23 cellular contexts compared by ENCODE assay signal in genomic region chr9:17319822-17320221, GRCh38.
"Had no signal": no experiment of that assay in that cellular context is flagged by ENCODE, and none has a peak within 500 bp of the region (broad histone marks: within the 10 kb centered on the region; RNA-seq: fewer than 3 reads in every experiment).

No MANE protein-coding gene starts in this region.

- H3K4me1 ChIP-seq: gastroesophageal sphincter, left lung, lower lobe of right lung, pancreas, right lobe of liver, testis, tibial nerve, upper lobe of right lung, vagina had no signal

- ATAC-seq: esophagus mucosa; gastroesophageal sphincter; left lung; lower lobe of right lung; pancreas; right lobe of liver; stimulated activated memory B cell treated with anti-CD40 and anti-IgM and Interleukin-4, amounts not matched to agents 10 μg/mL and 1 μg/mL and 100 μg/mL, for 72 hours; stimulated activated naive CD8-positive, alpha-beta T cell treated with anti-CD3 and anti-CD28 coated beads, Interleukin-15, amount 100 ng/mL, for 72 hours; upper lobe of right lung had no signal

- H3K27me3 ChIP-seq: dorsolateral prefrontal cortex, gastroesophageal sphincter, left lung, pancreas, right lobe of liver, spleen, testis, tibial nerve, upper lobe of right lung, vagina had no signal

- H3K36me3 ChIP-seq: left lung, lower lobe of right lung, pancreas, right lobe of liver, spleen, upper lobe of right lung, vagina had no signal

- DNase-seq: dorsolateral prefrontal cortex; effector CD8-positive, alpha-beta T cell; glutamatergic neuron; immature natural killer cell; left lung; lower lobe of right lung; naive B cell; occipital lobe; pancreas; right lobe of liver; spleen; stimulated activated CD4-positive, alpha-beta T cell treated with anti-CD3 and anti-CD28 coated beads, Interleukin-15, amount 100 ng/mL, for 24 hours; stimulated activated CD4-positive, alpha-beta T cell treated with anti-CD3 and anti-CD28 coated beads, Interleukin-1b, Interleukin-23, amount 100 ng/mL, for 48 hours; stimulated activated CD4-positive, alpha-beta T cell treated with anti-CD3 and anti-CD28 coated beads, Interleukin-4, amount 100 ng/mL, for 24 hours; stimulated activated naive CD8-positive, alpha-beta T cell treated with anti-CD3 and anti-CD28 coated beads, Interleukin-15, amount 100 ng/mL, for 72 hours; testis; upper lobe of right lung had no signal

- H3K9me3 ChIP-seq: gastroesophageal sphincter, left lung, lower lobe of right lung, pancreas, right lobe of liver, spleen, testis, tibial nerve, upper lobe of right lung, vagina had no signal

- H3K4me3 ChIP-seq: coronary artery, dorsolateral prefrontal cortex, gastroesophageal sphincter, left lung, lower lobe of right lung, pancreas, right lobe of liver, spleen, testis, tibial nerve, upper lobe of right lung, vagina had no signal

- H3K27ac ChIP-seq: coronary artery, dorsolateral prefrontal cortex, gastroesophageal sphincter, left lung, lower lobe of right lung, pancreas, right lobe of liver, spleen, testis, tibial nerve, upper lobe of right lung, vagina had no signal
